Comparison of ENCODE assay signal across 11 cellular contexts in genomic region chr2:185246717-185247116, GRCh38.
"Had no signal": no experiment of that assay in that cellular context is flagged by ENCODE, and none has a peak within 500 bp of the region (broad histone marks: within the 10 kb centered on the region; RNA-seq: fewer than 3 reads in every experiment).

No MANE protein-coding gene starts in this region.

- FAIRE-seq: H1, H54 had no signal

- H3K4me1 ChIP-seq: HAP-1 had no signal

- ATAC-seq: GM23338, HCT116 had no signal

- H2AFZ ChIP-seq: GM23248, GM23338 had no signal

- H3K9ac ChIP-seq: GM23248 had no signal

- H3K36me3 ChIP-seq: HAP-1 had no signal

- H3K4me2 ChIP-seq: GM23338 had no signal

- H3K4me3 ChIP-seq: GM23248, GM23338, HAP-1 had no signal

- H3K27ac ChIP-seq: GM23248 had no signal

- H3K9me3 ChIP-seq: HAP-1 had no signal

- DNase-seq: GM23248, GOT3, H7, H9, HCEC 1CT, HFFc6 had no signal
